In the genomic region with DNA sequence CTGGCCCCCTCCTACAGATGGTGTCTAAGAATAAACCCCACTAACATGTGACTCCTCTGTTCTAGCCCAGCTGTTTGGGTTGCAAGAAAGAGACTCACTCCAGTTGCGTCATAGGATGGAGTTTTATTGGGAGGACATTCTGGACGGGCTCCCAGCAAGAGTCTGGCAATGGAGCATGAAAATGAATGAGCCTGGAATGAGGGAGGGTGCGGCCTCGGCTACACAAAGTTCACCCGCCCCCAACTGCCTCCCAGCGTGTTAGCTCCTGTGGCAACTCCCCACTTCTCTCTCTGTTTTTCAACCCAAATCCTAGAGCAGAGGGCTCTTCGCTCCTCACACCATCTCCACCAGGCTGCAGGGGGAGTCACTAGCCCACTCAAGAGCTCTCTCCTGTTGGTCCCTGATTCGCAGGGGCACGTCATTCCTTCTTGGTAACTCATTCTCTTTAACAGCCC, we compare ENCODE assay signal across 10 cellular contexts. TPM values are rescaled to one million over a fixed set of nuclear protein-coding genes. Genes with fewer than 3 reads are reported as not detected.
A peak's percentile ranks its signal among the peaks of the same experiment; 100 is the strongest.
DNase-seq lines count a peak whose midpoint lies in the region; ATAC-seq and TF ChIP-seq lines count a peak whose summit lies in the region.
"Had no signal": no experiment of that assay in that cellular context is flagged by ENCODE, and none has a peak within 500 bp of the region (broad histone marks: within the 10 kb centered on the region; RNA-seq: fewer than 3 reads in every experiment).

No MANE protein-coding gene starts in this region.

- no peaks in the 10 kb centered on the region for H4K20me1 ChIP-seq in SK-N-SH (ENCODE audit: insufficient read depth)

- CTCF ChIA-PET in SK-N-SH (lab: Yijun Ruan, JAX) (interaction anchor here (0.8 to 5.3 kb wide), 5 partner anchors 10 to 399 kb away, joined by 3 to 49 read pairs (median 4); no protein-coding TSS in a partner anchor), Calu3 (lab: Charles Lee) (interaction anchor here (1.1 kb wide), 1 partner anchor 9 kb away, joined by 3 read pairs; no protein-coding TSS in a partner anchor)

- no peaks in the 10 kb centered on the region for H3F3A ChIP-seq in SK-N-SH (replicated peaks; ENCODE audit: insufficient read depth)

- H3K4me3 Mint-ChIP-seq in stimulated activated memory B cell treated with anti-CD40 and anti-IgM and Interleukin-4, amounts not matched to agents 10 μg/mL and 1 μg/mL and 100 μg/mL, for 72 hours: no peak overlapping the region
- H3K4me3 Mint-ChIP-seq in Calu3 (ENCODE audit: low read depth, unreplicated experiment): no peak overlapping the region
- H3K4me3 Mint-ChIP-seq: CD4-positive, CD25-positive, alpha-beta regulatory T cell had no signal

- H3K27ac ChIP-seq in SK-N-SH (ENCODE audit: low read depth in 2 of 2, low read length in 1 of 2): no peak overlapping the region

- intact Hi-C loops in Calu3 (cut with micrococcal nuclease; ENCODE audit: unreplicated experiment): no loop called here

- peak; percentile 10; the same call in 2 of the 3 replicates for ATAC-seq in SK-N-SH treated with all-trans-retinoic acid at 6 μM for 48 hours
- no peak for ATAC-seq in stimulated activated memory B cell treated with anti-CD40 and anti-IgM and Interleukin-4, amounts not matched to agents 10 μg/mL and 1 μg/mL and 100 μg/mL, for 72 hours

- H3K27me3 ChIP-seq in SK-N-SH (ENCODE audit: insufficient read depth): no peaks in the 10 kb centered on the region

- H3K27ac Mint-ChIP-seq in stimulated activated memory B cell treated with anti-CD40 and anti-IgM and Interleukin-4, amounts not matched to agents 10 μg/mL and 1 μg/mL and 100 μg/mL, for 72 hours: no peak overlapping the region
- H3K27ac Mint-ChIP-seq in Calu3 (ENCODE audit: unreplicated experiment): no peak overlapping the region
- H3K27ac Mint-ChIP-seq: CD4-positive, CD25-positive, alpha-beta regulatory T cell had no signal

- peaks cover 37% of the 10 kb centered on the region for H3K27me3 Mint-ChIP-seq in stimulated activated memory B cell treated with anti-CD40 and anti-IgM and Interleukin-4, amounts not matched to agents 10 μg/mL and 1 μg/mL and 100 μg/mL, for 72 hours
- H3K27me3 Mint-ChIP-seq in Calu3 (ENCODE audit: unreplicated experiment): peaks cover 61% of the 10 kb centered on the region

- no peaks in the 10 kb centered on the region for H3K36me3 Mint-ChIP-seq in stimulated activated memory B cell treated with anti-CD40 and anti-IgM and Interleukin-4, amounts not matched to agents 10 μg/mL and 1 μg/mL and 100 μg/mL, for 72 hours
- no peaks in the 10 kb centered on the region for H3K36me3 Mint-ChIP-seq in Calu3 (ENCODE audit: insufficient read depth, unreplicated experiment)
- H3K36me3 Mint-ChIP-seq: CD4-positive, CD25-positive, alpha-beta regulatory T cell had no signal

- TF ChIP-seq EP300 in SK-N-SH (IDR thresholded peaks at IDR 0.05; ENCODE audit: borderline replicate concordance in 1 of 2, low read depth in 1 of 2, low read length in 1 of 2): no peak

- H3K9me3 Mint-ChIP-seq in stimulated activated memory B cell treated with anti-CD40 and anti-IgM and Interleukin-4, amounts not matched to agents 10 μg/mL and 1 μg/mL and 100 μg/mL, for 72 hours: no peaks in the 10 kb centered on the region
- no peaks in the 10 kb centered on the region for H3K9me3 Mint-ChIP-seq in Calu3 (ENCODE audit: low read depth, unreplicated experiment)

- H3K4me1 ChIP-seq in SK-N-SH (ENCODE audit: control insufficient read depth in 1 of 2, insufficient read depth in 2 of 2, low read depth in 1 of 2, low read length in 1 of 2): no peaks in the 10 kb centered on the region

- no peaks in the 10 kb centered on the region for H3K79me2 ChIP-seq in SK-N-SH (ENCODE audit: insufficient read depth)

- no peaks in the 10 kb centered on the region for H3K36me3 ChIP-seq in SK-N-SH (replicated peaks in 1 of 2; ENCODE audit: control insufficient read depth in 1 of 2, insufficient read depth in 2 of 2, low read length in 1 of 2)

- POLR2A ChIA-PET in SK-N-SH (lab: Yijun Ruan, JAX): no interaction called here

- peaks cover 6% of the 10 kb centered on the region for H3K4me1 Mint-ChIP-seq in stimulated activated memory B cell treated with anti-CD40 and anti-IgM and Interleukin-4, amounts not matched to agents 10 μg/mL and 1 μg/mL and 100 μg/mL, for 72 hours
- no peaks in the 10 kb centered on the region for H3K4me1 Mint-ChIP-seq in Calu3 (ENCODE audit: low read depth, unreplicated experiment)

- TF ChIP-seq CTCF in SK-N-SH (IDR thresholded peaks at IDR 0.05) (no peak), epithelial cell of proximal tubule (conservative IDR thresholded peaks at IDR 0.05; ENCODE audit: low read depth, low read length) (peak; percentile 15), Calu3 (IDR thresholded peaks at IDR 0.05; ENCODE audit: unreplicated experiment) (no peak)

- DNase-seq in SK-N-SH (no peak), epithelial cell of proximal tubule (ENCODE audit: low read depth) (peak; percentile 64), middle frontal gyrus (ENCODE audit: extremely low spot score, low spot score) (peak; percentile 12), NCI-H2081 treated with DMSO at 0.1 percent for 48 hours (lab: John Stamatoyannopoulos, UW) (no peak), Calu3 (no peak)
- DNase-seq in activated CD4-positive, CD25-positive, alpha-beta regulatory T cell (lab: John Stamatoyannopoulos, UW): no peak
- DNase-seq: CD4-positive, CD25-positive, alpha-beta regulatory T cell had no signal

- H3K4me3 ChIP-seq in SK-N-SH (ENCODE audit: low read depth in 2 of 2, low read length in 1 of 2) (no peak overlapping the region), epithelial cell of proximal tubule (ENCODE audit: low read depth, low read length) (no peak overlapping the region)

- H3K9me3 ChIP-seq in SK-N-SH: no peaks in the 10 kb centered on the region

- BruUV-seq in Calu3 (replicated peaks; lab: Mats Ljungman, UMichigan): no TSS peak

- no peak overlapping the region for H3K9ac ChIP-seq in SK-N-SH

- no peak overlapping the region for H3K4me2 ChIP-seq in SK-N-SH

- WGBS in SK-N-SH (ENCODE audit: low lambda C conversion rate): 74% methylated on average over 9 of the region's 9 CpGs

- no peak overlapping the region for H2AFZ ChIP-seq in SK-N-SH (ENCODE audit: low read depth)

- no peak for TF ChIP-seq RAD21 in SK-N-SH (IDR thresholded peaks at IDR 0.05; ENCODE audit: low read length)

- no peaks in the 10 kb centered on the region for H3K9me2 ChIP-seq in SK-N-SH

TF ChIP-seq in SK-N-SH treated with all-trans-retinoic acid at 6 μM for 48 hours, 23 proteins besides CTCF, POLR2A, EP300 and RAD21 (continues in another document):
- TF ChIP-seq ISL1 (CRISPR knock-in tag; IDR thresholded peaks at IDR 0.05) (no peak), GLIS3 (CRISPR knock-in tag; IDR thresholded peaks at IDR 0.05) (no peak)
- TF ChIP-seq, protein P1, sequence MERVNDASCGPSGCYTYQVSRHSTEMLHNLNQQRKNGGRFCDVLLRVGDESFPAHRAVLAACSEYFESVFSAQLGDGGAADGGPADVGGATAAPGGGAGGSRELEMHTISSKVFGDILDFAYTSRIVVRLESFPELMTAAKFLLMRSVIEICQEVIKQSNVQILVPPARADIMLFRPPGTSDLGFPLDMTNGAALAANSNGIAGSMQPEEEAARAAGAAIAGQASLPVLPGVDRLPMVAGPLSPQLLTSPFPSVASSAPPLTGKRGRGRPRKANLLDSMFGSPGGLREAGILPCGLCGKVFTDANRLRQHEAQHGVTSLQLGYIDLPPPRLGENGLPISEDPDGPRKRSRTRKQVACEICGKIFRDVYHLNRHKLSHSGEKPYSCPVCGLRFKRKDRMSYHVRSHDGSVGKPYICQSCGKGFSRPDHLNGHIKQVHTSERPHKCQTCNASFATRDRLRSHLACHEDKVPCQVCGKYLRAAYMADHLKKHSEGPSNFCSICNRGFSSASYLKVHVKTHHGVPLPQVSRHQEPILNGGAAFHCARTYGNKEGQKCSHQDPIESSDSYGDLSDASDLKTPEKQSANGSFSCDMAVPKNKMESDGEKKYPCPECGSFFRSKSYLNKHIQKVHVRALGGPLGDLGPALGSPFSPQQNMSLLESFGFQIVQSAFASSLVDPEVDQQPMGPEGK (CRISPR knock-in tag; IDR thresholded peaks at IDR 0.05; ENCODE audit: borderline replicate concordance): no peak

TF ChIP-seq in SK-N-SH, 30 proteins besides CTCF, POLR2A, EP300 and RAD21 (continues in another document):
- TF ChIP-seq, protein P2, sequence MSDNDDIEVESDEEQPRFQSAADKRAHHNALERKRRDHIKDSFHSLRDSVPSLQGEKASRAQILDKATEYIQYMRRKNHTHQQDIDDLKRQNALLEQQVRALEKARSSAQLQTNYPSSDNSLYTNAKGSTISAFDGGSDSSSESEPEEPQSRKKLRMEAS (IDR thresholded peaks at IDR 0.05; ENCODE audit: low read depth): no peak
- TF ChIP-seq MXI1 (IDR thresholded peaks at IDR 0.05; ENCODE audit: low read depth, low read length) (no peak), EZH2phosphoT487 (IDR thresholded peaks at IDR 0.05; ENCODE audit: borderline replicate concordance, low read depth) (no peak), POLR2AphosphoS5 (IDR thresholded peaks at IDR 0.05; ENCODE audit: low read depth, low read length) (no peak), RCOR1 (IDR thresholded peaks at IDR 0.05; ENCODE audit: low read length) (no peak), GABPA (IDR thresholded peaks at IDR 0.05; ENCODE audit: low read depth) (no peak), TCF12 (IDR thresholded peaks at IDR 0.05) (no peak)

RNA-seq across cellular contexts. Expression of a gene that starts 5.1 kb away (rescaled TPM):
- polyA plus RNA-seq in SK-N-SH (2012; rRNA removed): 4.8 and 5.0 TPM in 2 replicates
- polyA plus RNA-seq in SK-N-SH (2012; cell fraction: cytosol; rRNA removed): 0.53 and 0.87 TPM in 2 replicates
- 33.0 and 43.2 TPM in 2 replicates for polyA plus RNA-seq in SK-N-SH (2012; cell fraction: nucleus; rRNA removed)
- total RNA-seq in epithelial cell of proximal tubule (not detected in 2 replicates), Calu3 (2022) (not detected in 2 replicates)
- total RNA-seq: CD4-positive, CD25-positive, alpha-beta regulatory T cell; SK-MEL-5 had no signal
- polyA plus RNA-seq: CD4-positive, CD25-positive, alpha-beta regulatory T cell had no signal

RNA-seq across cellular contexts. Expression of a gene that starts 23.7 kb away (rescaled TPM):
- not detected in 2 replicates for polyA plus RNA-seq in SK-N-SH (2012; rRNA removed)
- polyA plus RNA-seq in SK-N-SH (2012; cell fraction: cytosol; rRNA removed): not detected in 2 replicates
- not detected in 2 replicates for polyA plus RNA-seq in SK-N-SH (2012; cell fraction: nucleus; rRNA removed)
- total RNA-seq in epithelial cell of proximal tubule (not detected in 2 replicates), Calu3 (2022) (not detected in 2 replicates)
- total RNA-seq: CD4-positive, CD25-positive, alpha-beta regulatory T cell; SK-MEL-5 had no signal
- polyA plus RNA-seq: CD4-positive, CD25-positive, alpha-beta regulatory T cell had no signal

RNA-seq across cellular contexts. Expression of a gene that starts 25.5 kb away (rescaled TPM):
- polyA plus RNA-seq in SK-N-SH (2012; rRNA removed): not detected in 2 replicates
- polyA plus RNA-seq in SK-N-SH (2012; cell fraction: cytosol; rRNA removed): not detected in 2 replicates
- 0.01 TPM in 2 replicates for polyA plus RNA-seq in SK-N-SH (2012; cell fraction: nucleus; rRNA removed)
- total RNA-seq in epithelial cell of proximal tubule (not detected in 2 replicates), Calu3 (2022) (not detected in 2 replicates)
- total RNA-seq: CD4-positive, CD25-positive, alpha-beta regulatory T cell; SK-MEL-5 had no signal
- polyA plus RNA-seq: CD4-positive, CD25-positive, alpha-beta regulatory T cell had no signal

RNA-seq across cellular contexts. Expression of a gene that starts 45.6 kb away (rescaled TPM):
- polyA plus RNA-seq in SK-N-SH (2012; rRNA removed): 0.24 and 0.46 TPM in 2 replicates
- 0.17 and 0.22 TPM in 2 replicates for polyA plus RNA-seq in SK-N-SH (2012; cell fraction: cytosol; rRNA removed)
- polyA plus RNA-seq in SK-N-SH (2012; cell fraction: nucleus; rRNA removed): 0.44 and 0.52 TPM in 2 replicates
- total RNA-seq in epithelial cell of proximal tubule (not detected in 2 replicates), Calu3 (2022) (not detected in 2 replicates)
- total RNA-seq: CD4-positive, CD25-positive, alpha-beta regulatory T cell had no signal

Comparison
In these comparisons a context has a peak if more than half of its experiments do, and no peak if none do; other contexts are left out.
1. DNase-seq: peak in epithelial cell of proximal tubule (single experiment) and middle frontal gyrus (single experiment); none in SK-N-SH (single experiment), NCI-H2081 treated with DMSO at 0.1 percent for 48 hours (single experiment), Calu3 (single experiment) and activated CD4-positive, CD25-positive, alpha-beta regulatory T cell (0 of 4).